In the genomic region with DNA sequence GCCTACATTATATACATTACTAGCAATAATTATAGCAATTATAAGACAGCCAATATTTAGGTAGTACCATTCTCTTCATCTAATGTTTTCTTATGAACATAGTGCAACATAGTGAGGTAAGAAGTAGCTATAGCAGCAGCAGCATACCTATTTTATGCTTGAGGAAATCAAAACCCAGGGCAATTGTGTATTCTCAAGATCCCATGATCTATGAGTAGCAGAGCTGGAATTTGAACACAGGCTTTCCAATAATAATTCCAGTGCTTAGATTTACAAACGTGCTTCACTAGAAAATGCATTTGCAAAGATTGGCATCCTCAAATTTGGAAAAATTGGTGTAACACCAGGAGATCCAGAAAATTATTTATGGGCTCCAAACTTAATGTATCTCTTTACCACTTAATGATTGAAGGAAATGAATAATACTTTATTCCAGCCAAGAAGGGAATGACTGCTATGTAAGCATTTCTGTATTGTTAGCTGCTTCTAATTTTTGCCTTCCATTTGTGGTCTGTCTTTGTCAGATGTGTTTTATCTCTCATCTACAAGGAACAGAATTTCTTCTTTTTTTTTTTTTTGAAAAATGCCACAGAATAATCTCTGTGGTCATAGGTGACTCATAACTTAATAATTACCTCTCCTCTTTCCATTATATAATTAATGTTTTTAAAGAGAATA, we compare ENCODE assay signal across 15 cellular contexts.
DNase-seq lines count a peak whose midpoint lies in the region; ATAC-seq lines count a peak whose summit lies in the region.
"Had no signal": no experiment of that assay in that cellular context is flagged by ENCODE, and none has a peak within 500 bp of the region (broad histone marks: within the 10 kb centered on the region; RNA-seq: fewer than 3 reads in every experiment).

No MANE protein-coding gene starts in this region.

- ATAC-seq in GM18520 (IDR thresholded peaks at IDR 0.05; ENCODE audit: unreplicated experiment) (no peak), GM21825 (IDR thresholded peaks at IDR 0.05; ENCODE audit: unreplicated experiment) (no peak)

- peak; percentile 40 for DNase-seq in NCI-H226
- DNase-seq in astrocyte of the hippocampus (ENCODE audit: low read depth, low spot score) = peak; percentile 16
- peak; percentile 20 for DNase-seq in glomerular visceral epithelial cell (ENCODE audit: extremely low spot score)
- DNase-seq in GOT3 (lab: John Stamatoyannopoulos, UW) = no peak
- no peak for DNase-seq in globus pallidus (ENCODE audit: low spot score)
- DNase-seq: CD8-positive, alpha-beta memory T cell; HFFc6; IMR-90; Kasumi-1; NCI-H1417; NCI-H1930; NCI-H2171 treated with DMSO at 0.1 percent for 48 hours; NCI-H510A had no signal

Comparison
In these comparisons a context has a peak if more than half of its experiments do, and no peak if none do; other contexts are left out.
1. DNase-seq: peak in NCI-H226 (single experiment), astrocyte of the hippocampus (single experiment) and glomerular visceral epithelial cell (single experiment); none in GOT3 (single experiment) and globus pallidus (single experiment).